18 cellular contexts compared by ENCODE assay signal in genomic region chr22:44305455-44305854, GRCh38. TPM values are rescaled to one million over a fixed set of nuclear protein-coding genes. Genes with fewer than 3 reads are reported as not detected.
"Had no signal": no experiment of that assay in that cellular context is flagged by ENCODE, and none has a peak within 500 bp of the region (broad histone marks: within the 10 kb centered on the region; RNA-seq: fewer than 3 reads in every experiment).

No MANE protein-coding gene starts in this region.

- H3K27ac Mint-ChIP-seq: activated naive CD4-positive, alpha-beta T cell treated with anti-CD3 and anti-CD28 coated beads, Interleukin-2, amount 50 U/mL, for 24 hours; naive thymus-derived CD4-positive, alpha-beta T cell had no signal

- H3K36me3 Mint-ChIP-seq: activated naive CD4-positive, alpha-beta T cell treated with anti-CD3 and anti-CD28 coated beads, Interleukin-2, amount 50 U/mL, for 24 hours; naive thymus-derived CD4-positive, alpha-beta T cell had no signal

- H3K27ac ChIP-seq: brain microvascular endothelial cell, VCaP had no signal

- H3K4me3 ChIP-seq: mucosa of descending colon, tibial nerve had no signal

- H3K27me3 ChIP-seq: tibial nerve had no signal

- H3K36me3 ChIP-seq: brain microvascular endothelial cell, tibial nerve had no signal

- H3K9me3 ChIP-seq: mucosa of descending colon had no signal

- H3K4me1 Mint-ChIP-seq: activated naive CD4-positive, alpha-beta T cell treated with anti-CD3 and anti-CD28 coated beads, Interleukin-2, amount 50 U/mL, for 24 hours had no signal

- H3K4me3 Mint-ChIP-seq: activated naive CD4-positive, alpha-beta T cell treated with anti-CD3 and anti-CD28 coated beads, Interleukin-2, amount 50 U/mL, for 24 hours; naive thymus-derived CD4-positive, alpha-beta T cell; neural crest cell had no signal

- ATAC-seq: mucosa of descending colon; naive thymus-derived CD4-positive, alpha-beta T cell; SK-N-SH treated with all-trans-retinoic acid at 6 μM for 48 hours; stimulated activated naive CD8-positive, alpha-beta T cell treated with anti-CD3 and anti-CD28 coated beads, Interleukin-15, Interleukin-2, amounts not matched to agents 100 U/mL and 50 U/mL, for 24 hours had no signal

- DNase-seq: activated CD4-positive, CD25-positive, alpha-beta regulatory T cell treated with anti-CD3 and anti-CD28 coated beads, Interleukin-2, amount 50 U/mL, for 72 hours; activated gamma-delta T cell treated with Interleukin-2 at 50 U/mL for 16 hours; activated T-cell treated with anti-CD3 and anti-CD28 coated beads, Interleukin-2, amount 50 U/mL, for 1 hour; aorta; brain microvascular endothelial cell; caudate nucleus; effector memory CD4-positive, alpha-beta T cell; hippocampal formation; mucosa of descending colon; naive thymus-derived CD4-positive, alpha-beta T cell; stimulated activated CD4-positive, alpha-beta T cell treated with anti-CD3 and anti-CD28 coated beads, Interleukin-4, amount 100 ng/mL, for 24 hours; stimulated activated naive CD8-positive, alpha-beta T cell treated with anti-CD3 and anti-CD28 coated beads, Interleukin-15, Interleukin-2, amounts not matched to agents 100 U/mL and 50 U/mL, for 24 hours had no signal

- H3K27me3 Mint-ChIP-seq: activated naive CD4-positive, alpha-beta T cell treated with anti-CD3 and anti-CD28 coated beads, Interleukin-2, amount 50 U/mL, for 24 hours had no signal

- H3K9me3 Mint-ChIP-seq: activated naive CD4-positive, alpha-beta T cell treated with anti-CD3 and anti-CD28 coated beads, Interleukin-2, amount 50 U/mL, for 24 hours; naive thymus-derived CD4-positive, alpha-beta T cell; neural crest cell had no signal

RNA-seq across cellular contexts. Expression of gene SHISAL1, which starts 7.3 kb away (rescaled TPM):
- total RNA-seq: naive thymus-derived CD4-positive, alpha-beta T cell; T-helper 2 cell treated with Interferon-gamma antibody and Interleukin-4, amounts not matched to agents 100 ng/mL and 5 ng/mL, for 36 hours had no signal
- polyA plus RNA-seq: naive thymus-derived CD4-positive, alpha-beta T cell had no signal
